Comparison of ENCODE assay signal across 29 cellular contexts in genomic region chr7:99155207-99155606, GRCh38. TPM values are rescaled to one million over a fixed set of nuclear protein-coding genes. Genes with fewer than 3 reads are reported as not detected.
A peak's percentile ranks its signal among the peaks of the same experiment; 100 is the strongest.
DNase-seq lines count a peak whose midpoint lies in the region; ATAC-seq, FAIRE-seq and TF ChIP-seq lines count a peak whose summit lies in the region.
"Had no signal": no experiment of that assay in that cellular context is flagged by ENCODE, and none has a peak within 500 bp of the region (broad histone marks: within the 10 kb centered on the region; RNA-seq: fewer than 3 reads in every experiment).

No MANE protein-coding gene starts in this region.

- TF ChIP-seq EP300 in HepG2 (IDR thresholded peaks at IDR 0.05; ENCODE audit: low read depth in 2 of 2, low read length in 2 of 2) (no peak), HepG2 (CRISPR knock-in tag; IDR thresholded peaks at IDR 0.05; ENCODE audit: borderline replicate concordance) (no peak)

- no peak for TF ChIP-seq RAD21 in HepG2 (CRISPR knock-in tag; IDR thresholded peaks at IDR 0.05)

- H3K9me3 Mint-ChIP-seq in CD14-positive monocyte: peaks cover 0 to 3% (median 0%) of the 10 kb centered on the region in 7 donors
- H3K9me3 Mint-ChIP-seq: activated CD4-positive, alpha-beta memory T cell treated with anti-CD3 and anti-CD28 coated beads, Interleukin-2, amount 10 ng/mL, durations not matched to agents 7 days and 5 days; activated naive CD8-positive, alpha-beta T cell treated with anti-CD3 and anti-CD28 coated beads, Interleukin-2, amount 10 ng/mL, durations not matched to agents 7 days and 5 days had no signal

- peak overlapping the region; percentile 40 to 58 for H3K4me3 Mint-ChIP-seq in CD14-positive monocyte
- H3K4me3 Mint-ChIP-seq: activated CD4-positive, alpha-beta memory T cell treated with anti-CD3 and anti-CD28 coated beads, Interleukin-2, amount 10 ng/mL, durations not matched to agents 7 days and 5 days; activated naive CD8-positive, alpha-beta T cell treated with anti-CD3 and anti-CD28 coated beads, Interleukin-2, amount 10 ng/mL, durations not matched to agents 7 days and 5 days; naive thymus-derived CD4-positive, alpha-beta T cell had no signal

- dilution Hi-C loops in keratinocyte (cut with MboI; ENCODE audit: extremely low pct_ligation_motif_present, low sequenced_read_pairs): no loop called here

- POLR2A ChIA-PET in HepG2 (lab: Yijun Ruan, JAX): no interaction called here

- H3K79me2 ChIP-seq in keratinocyte (ENCODE audit: control insufficient read depth, insufficient read depth, low read length): no peaks in the 10 kb centered on the region
- H3K79me2 ChIP-seq in osteoblast (ENCODE audit: insufficient read depth, low read length): no peaks in the 10 kb centered on the region
- H3K79me2 ChIP-seq in HepG2 (ENCODE audit: insufficient read depth, low read length): no peaks in the 10 kb centered on the region

- FAIRE-seq in keratinocyte (lab: Jason Lieb, UNC) (no peak), HepG2 (lab: Jason Lieb, UNC) (no peak)
- FAIRE-seq: D721Med, TTC549 had no signal

- H3K36me3 ChIP-seq in keratinocyte (ENCODE audit: control insufficient read depth in 2 of 2, extremely low read depth in 1 of 2, insufficient read depth in 2 of 2, low read length in 2 of 2) (no peaks in the 10 kb centered on the region), osteoblast (ENCODE audit: insufficient read depth, low read length) (no peaks in the 10 kb centered on the region), HepG2 (replicated peaks in 1 of 2; ENCODE audit: control insufficient read depth in 1 of 2, insufficient read depth in 2 of 2, low read length in 2 of 2) (no peaks in the 10 kb centered on the region)
- H3K36me3 ChIP-seq: heart left ventricle, MG63, upper lobe of right lung had no signal

- TF ChIP-seq CTCF in CD14-positive monocyte (IDR thresholded peaks at IDR 0.05) (no peak), keratinocyte (optimal IDR thresholded peaks at IDR 0.05 in 1 of 3, IDR thresholded peaks at IDR 0.05 in 1 of 3, conservative IDR thresholded peaks at IDR 0.05 in 1 of 3; ENCODE audit: extremely low read depth in 1 of 3, insufficient read depth in 2 of 3, low read length in 3 of 3) (no peak), osteoblast (IDR thresholded peaks at IDR 0.05; ENCODE audit: extremely low read depth, low read depth, low read length) (no peak), GM13976 (IDR thresholded peaks at IDR 0.05; ENCODE audit: borderline replicate concordance, control extremely low read depth, extremely low read depth, insufficient read depth, missing control alignments) (no peak), HepG2 (CRISPR knock-in tag; IDR thresholded peaks at IDR 0.05) (no peak)

- no peak overlapping the region for H3K27ac ChIP-seq in keratinocyte (ENCODE audit: control insufficient read depth, insufficient read depth, low read length)
- H3K27ac ChIP-seq in osteoblast (ENCODE audit: low read depth, low read length): no peak overlapping the region
- no peak overlapping the region for H3K27ac ChIP-seq in HepG2 (ENCODE audit: extremely low read length, insufficient read depth, low read length)
- H3K27ac ChIP-seq: epithelial cell of prostate, heart left ventricle, upper lobe of right lung had no signal

- DNase-seq in CD14-positive monocyte (ENCODE audit: low spot score): no peak
- peak; percentile 28 for DNase-seq in Kasumi-1 (lab: John Stamatoyannopoulos, UW)
- DNase-seq in OCI-M1 (lab: John Stamatoyannopoulos, UW): peak; percentile 48
- DNase-seq in keratinocyte (ENCODE audit: low read depth, low spot score): no peak
- no peak for DNase-seq in osteoblast (ENCODE audit: insufficient read length, low spot score, missing footprints)
- no peak for DNase-seq in GM13976 (ENCODE audit: low spot score)
- no peak for DNase-seq in HepG2 (ENCODE audit: low spot score)
- DNase-seq: ACHN; activated CD4-positive, alpha-beta memory T cell treated with anti-CD3 and anti-CD28 coated beads, Interleukin-2, amount 10 ng/mL, durations not matched to agents 7 days and 5 days; activated CD4-positive, CD25-positive, alpha-beta regulatory T cell treated with anti-CD3 and anti-CD28 coated beads, Interleukin-2, amount 50 U/mL, for 72 hours; activated effector memory CD4-positive, alpha-beta T cell treated with Interleukin-2 at 50 U/mL for 16 hours; activated naive CD8-positive, alpha-beta T cell treated with anti-CD3 and anti-CD28 coated beads, Interleukin-2, amount 10 ng/mL, durations not matched to agents 7 days and 5 days; C1 segment of cervical spinal cord; cerebellar nuclear complex; EL; heart left ventricle; IMR-90; MG63; naive thymus-derived CD4-positive, alpha-beta T cell; NCI-H146; NCI-H510A treated with DMSO at 0.1 percent for 48 hours; substantia nigra; upper lobe of right lung had no signal

- H3K36me3 Mint-ChIP-seq in CD14-positive monocyte: no peaks in the 10 kb centered on the region
- H3K36me3 Mint-ChIP-seq: activated naive CD8-positive, alpha-beta T cell treated with anti-CD3 and anti-CD28 coated beads, Interleukin-2, amount 10 ng/mL, durations not matched to agents 7 days and 5 days had no signal

- no peaks in the 10 kb centered on the region for H3K9me1 ChIP-seq in keratinocyte (ENCODE audit: control insufficient read depth, extremely low read depth, insufficient read depth, low read length)

- no TSS peak for BruUV-seq in HepG2 (replicated peaks; lab: Mats Ljungman, UMichigan)

- no peak overlapping the region for H3K4me3 ChIP-seq in keratinocyte (ENCODE audit: control insufficient read depth in 2 of 3, extremely low read depth in 1 of 3, insufficient read depth in 2 of 3, low read depth in 1 of 3, low read length in 3 of 3)
- H3K4me3 ChIP-seq in osteoblast (ENCODE audit: insufficient read depth, low read length): no peak overlapping the region
- H3K4me3 ChIP-seq in HepG2 (replicated peaks in 1 of 3; ENCODE audit: insufficient read depth in 1 of 3, low read depth in 2 of 3, low read length in 3 of 3): no peak overlapping the region
- H3K4me3 ChIP-seq: heart left ventricle, MG63, upper lobe of right lung had no signal

- peak overlapping the region; percentile 50 to 90 (median 78) for H3K27ac Mint-ChIP-seq in CD14-positive monocyte
- H3K27ac Mint-ChIP-seq: activated CD4-positive, alpha-beta memory T cell treated with anti-CD3 and anti-CD28 coated beads, Interleukin-2, amount 10 ng/mL, durations not matched to agents 7 days and 5 days; activated naive CD8-positive, alpha-beta T cell treated with anti-CD3 and anti-CD28 coated beads, Interleukin-2, amount 10 ng/mL, durations not matched to agents 7 days and 5 days; naive thymus-derived CD4-positive, alpha-beta T cell had no signal

- peaks cover 17% of the 10 kb centered on the region for H3K4me1 Mint-ChIP-seq in CD14-positive monocyte
- H3K4me1 Mint-ChIP-seq: activated CD4-positive, alpha-beta memory T cell treated with anti-CD3 and anti-CD28 coated beads, Interleukin-2, amount 10 ng/mL, durations not matched to agents 7 days and 5 days; activated naive CD8-positive, alpha-beta T cell treated with anti-CD3 and anti-CD28 coated beads, Interleukin-2, amount 10 ng/mL, durations not matched to agents 7 days and 5 days; naive thymus-derived CD4-positive, alpha-beta T cell had no signal

- H2AFZ ChIP-seq in keratinocyte (ENCODE audit: control insufficient read depth, low read length): peak overlapping the region; percentile 70
- no peak overlapping the region for H2AFZ ChIP-seq in osteoblast (ENCODE audit: low read length)
- H2AFZ ChIP-seq in HepG2 (ENCODE audit: low read length): no peak overlapping the region

- H3K27me3 Mint-ChIP-seq in CD14-positive monocyte (ENCODE audit: low read depth in 3 of 3): peaks cover 0 to 1% (median 0%) of the 10 kb centered on the region in 3 donors

- WGBS in HepG2 (ENCODE audit: low lambda C conversion rate): 13% methylated on average over 1 of the region's 1 CpG

- intact Hi-C loops in CD14-positive monocyte (cut with micrococcal nuclease) (no loop called here), HepG2 (cut with micrococcal nuclease; ENCODE audit: unreplicated experiment) (no loop called here)

- CTCF ChIA-PET in HepG2 (lab: Yijun Ruan, JAX; ENCODE audit: low intra/inter-chr PET ratio, low total read pairs): no interaction called here

- H3K9ac ChIP-seq in keratinocyte (ENCODE audit: control insufficient read depth, extremely low read depth, insufficient read depth, low read length): no peak overlapping the region
- no peak overlapping the region for H3K9ac ChIP-seq in HepG2 (ENCODE audit: insufficient read depth, low read depth, low read length)

- H3K27me3 ChIP-seq in keratinocyte (ENCODE audit: control insufficient read depth, extremely low read depth, insufficient read depth, low read length) (no peaks in the 10 kb centered on the region), osteoblast (ENCODE audit: insufficient read depth, low read length) (peaks cover 5% of the 10 kb centered on the region), HepG2 (ENCODE audit: control insufficient read depth in 1 of 2, insufficient read depth in 2 of 2, low read length in 2 of 2) (no peaks in the 10 kb centered on the region)
- H3K27me3 ChIP-seq: heart left ventricle, MG63, upper lobe of right lung had no signal

- H4K20me1 ChIP-seq in keratinocyte (ENCODE audit: control insufficient read depth, extremely low read depth, insufficient read depth, low read length) (no peaks in the 10 kb centered on the region), osteoblast (ENCODE audit: insufficient read depth, low read length) (no peaks in the 10 kb centered on the region), HepG2 (ENCODE audit: insufficient read depth, low read length) (no peaks in the 10 kb centered on the region)

- H3K9me3 ChIP-seq in keratinocyte (ENCODE audit: control insufficient read depth, low read depth, low read length): no peaks in the 10 kb centered on the region
- no peaks in the 10 kb centered on the region for H3K9me3 ChIP-seq in osteoblast (ENCODE audit: low read depth, low read length)
- H3K9me3 ChIP-seq in HepG2 (ENCODE audit: low read length): no peaks in the 10 kb centered on the region
- H3K9me3 ChIP-seq: heart left ventricle, MG63, upper lobe of right lung had no signal

- TF ChIP-seq POLR2A in HepG2 (IDR thresholded peaks at IDR 0.05; ENCODE audit: insufficient read depth in 1 of 2, low read depth in 2 of 2, low read length in 2 of 2): no peak

- ATAC-seq in HG03025 (IDR thresholded peaks at IDR 0.05; ENCODE audit: low FRiP score, unreplicated experiment): no peak
- no peak for ATAC-seq in HepG2
- ATAC-seq: heart left ventricle; naive thymus-derived CD4-positive, alpha-beta T cell; upper lobe of right lung had no signal

- in situ Hi-C loops in GM13976 (cut with MboI; ENCODE audit: low sequenced_read_pairs, unreplicated experiment): no loop called here
- in situ Hi-C loops in HepG2 (cut with HindIII; ENCODE audit: extremely low pct_ligation_motif_present, low pct_unique_long_range_greater_than_20kb): no loop called here

- H3K4me2 ChIP-seq in keratinocyte (ENCODE audit: control insufficient read depth, extremely low read depth, insufficient read depth, low read depth, low read length): no peak overlapping the region
- no peak overlapping the region for H3K4me2 ChIP-seq in osteoblast (ENCODE audit: insufficient read depth, low read length)
- no peak overlapping the region for H3K4me2 ChIP-seq in HepG2 (ENCODE audit: low read depth, low read length)

- no peaks in the 10 kb centered on the region for H3K4me1 ChIP-seq in keratinocyte (ENCODE audit: control insufficient read depth, extremely low read depth, insufficient read depth, low read length)
- no peaks in the 10 kb centered on the region for H3K4me1 ChIP-seq in osteoblast (ENCODE audit: insufficient read depth, low read length)
- H3K4me1 ChIP-seq in HepG2 (ENCODE audit: insufficient read depth, low read length): no peaks in the 10 kb centered on the region
- H3K4me1 ChIP-seq: upper lobe of right lung had no signal

RNA-seq across cellular contexts. Expression of gene SMURF1, which starts 11.3 kb away (rescaled TPM):
- polyA plus RNA-seq in CD14-positive monocyte (1 to 10 TPM in 1 of 2 donors, under 1 TPM in 1; 0.48 to 1.6 TPM), keratinocyte (20.7 to 32.3 TPM (median 22.2 TPM) in 3 replicates), HepG2 (2011; rRNA removed) (8.3 and 8.7 TPM in 2 replicates)
- 47.9 TPM for polyA plus RNA-seq in keratinocyte (2011; ENCODE audit: low read depth)
- polyA plus RNA-seq in keratinocyte (2011; cell fraction: cytosol; rRNA removed): 20.3 and 25.4 TPM in 2 replicates
- 50.8 and 56.0 TPM in 2 replicates for polyA plus RNA-seq in keratinocyte (2011; cell fraction: nucleus; rRNA removed)
- 26.2 and 27.9 TPM in 2 replicates for polyA plus RNA-seq in keratinocyte (2012; ENCODE audit: low replicate concordance)
- 20.0 to 37.9 TPM (median 28.4 TPM) in 3 replicates for polyA minus RNA-seq in keratinocyte
- 15.5 TPM for polyA minus RNA-seq in keratinocyte (2011; cell fraction: cytosol; rRNA and poly(A)+ RNA removed)
- 26.2 and 54.6 TPM in 2 replicates for polyA minus RNA-seq in keratinocyte (2011; cell fraction: nucleus; rRNA and poly(A)+ RNA removed)
- total RNA-seq in osteoblast (20.6 and 23.5 TPM in 2 replicates), HepG2 (2016; rRNA removed; fragmentation: Illumina TruSeq; extraction: Trizol) (11.1 and 12.0 TPM in 2 replicates)
- total RNA-seq in HepG2 (2016; cell fraction: cytosol; rRNA removed; fragmentation: Illumina TruSeq; extraction: Trizol; ENCODE audit: low read depth): 2.3 and 2.9 TPM in 2 replicates
- 8.8 and 11.5 TPM in 2 replicates for total RNA-seq in HepG2 (2016; cell fraction: insoluble cytoplasmic fraction; rRNA removed; fragmentation: Illumina TruSeq; extraction: Trizol)
- total RNA-seq in HepG2 (2016; cell fraction: membrane; rRNA removed; fragmentation: Illumina TruSeq; extraction: Trizol): 6.2 and 6.6 TPM in 2 replicates
- 8.5 and 10.7 TPM in 2 replicates for total RNA-seq in HepG2 (2016; cell fraction: nucleus; rRNA removed; fragmentation: Illumina TruSeq; extraction: Trizol)
- 4.6 and 5.6 TPM in 2 replicates for polyA plus RNA-seq in HepG2 (2011; cell fraction: cytosol; rRNA removed)
- polyA plus RNA-seq in HepG2 (2011; cell fraction: nucleus; rRNA removed): 13.6 and 15.4 TPM in 2 replicates
- polyA plus RNA-seq in HepG2 (2012): 10.1 and 10.6 TPM in 2 replicates
- 0.75 and 0.81 TPM in 2 replicates for polyA plus RNA-seq in HepG2 (2016; cell fraction: cytosol; fragmentation: Illumina TruSeq; extraction: Trizol; ENCODE audit: low read depth)
- polyA plus RNA-seq in HepG2 (2016; cell fraction: insoluble cytoplasmic fraction; fragmentation: Illumina TruSeq; extraction: Trizol; ENCODE audit: low read depth): 7.6 and 8.8 TPM in 2 replicates
- 1.8 and 2.7 TPM in 2 replicates for polyA plus RNA-seq in HepG2 (2016; cell fraction: membrane; fragmentation: Illumina TruSeq; extraction: Trizol; ENCODE audit: low read depth)
- polyA plus RNA-seq in HepG2 (2016; cell fraction: nucleus; fragmentation: Illumina TruSeq; extraction: Trizol; ENCODE audit: insufficient read depth, low read depth): 15.0 and 17.6 TPM in 2 replicates
- polyA minus RNA-seq in HepG2 (2011; rRNA and poly(A)+ RNA removed; ENCODE audit: low replicate concordance): 9.8 and 14.1 TPM in 2 replicates
- polyA minus RNA-seq in HepG2 (2011; cell fraction: cytosol; rRNA and poly(A)+ RNA removed): 5.8 and 6.4 TPM in 2 replicates
- 13.4 and 14.2 TPM in 2 replicates for polyA minus RNA-seq in HepG2 (2011; cell fraction: nucleus; rRNA and poly(A)+ RNA removed)

RNA-seq across cellular contexts. Expression of gene KPNA7, which starts 52.7 kb away (rescaled TPM):
- polyA plus RNA-seq in CD14-positive monocyte (not detected), keratinocyte (0.21 to 0.50 TPM (median 0.39 TPM) in 3 replicates), HepG2 (2011; rRNA removed) (0.36 and 0.55 TPM in 2 replicates)
- 0.71 TPM for polyA plus RNA-seq in keratinocyte (2011; ENCODE audit: low read depth)
- polyA plus RNA-seq in keratinocyte (2011; cell fraction: cytosol; rRNA removed): 0.31 and 0.41 TPM in 2 replicates
- 0.36 and 0.51 TPM in 2 replicates for polyA plus RNA-seq in keratinocyte (2011; cell fraction: nucleus; rRNA removed)
- polyA plus RNA-seq in keratinocyte (2012; ENCODE audit: low replicate concordance): 0.26 and 1.2 TPM in 2 replicates
- 0.19 to 0.82 TPM in 2 of 3 replicates, not detected in the other for polyA minus RNA-seq in keratinocyte
- polyA minus RNA-seq in keratinocyte (2011; cell fraction: cytosol; rRNA and poly(A)+ RNA removed): not detected
- 0.32 TPM in 1 of 2 replicates, not detected in the other for polyA minus RNA-seq in keratinocyte (2011; cell fraction: nucleus; rRNA and poly(A)+ RNA removed)
- total RNA-seq in osteoblast (not detected in 2 replicates), HepG2 (2016; rRNA removed; fragmentation: Illumina TruSeq; extraction: Trizol) (0.09 TPM in 1 of 2 replicates, not detected in the other)
- total RNA-seq in HepG2 (2016; cell fraction: cytosol; rRNA removed; fragmentation: Illumina TruSeq; extraction: Trizol; ENCODE audit: low read depth): not detected in 2 replicates
- 0.15 TPM in 1 of 2 replicates, not detected in the other for total RNA-seq in HepG2 (2016; cell fraction: insoluble cytoplasmic fraction; rRNA removed; fragmentation: Illumina TruSeq; extraction: Trizol)
- 0.12 TPM in 1 of 2 replicates, not detected in the other for total RNA-seq in HepG2 (2016; cell fraction: membrane; rRNA removed; fragmentation: Illumina TruSeq; extraction: Trizol)
- not detected in 2 replicates for total RNA-seq in HepG2 (2016; cell fraction: nucleus; rRNA removed; fragmentation: Illumina TruSeq; extraction: Trizol)
- polyA plus RNA-seq in HepG2 (2011; cell fraction: cytosol; rRNA removed): 0.25 and 0.40 TPM in 2 replicates
- polyA plus RNA-seq in HepG2 (2011; cell fraction: nucleus; rRNA removed): 0.32 and 0.42 TPM in 2 replicates
- polyA plus RNA-seq in HepG2 (2012): 0.38 TPM in 1 of 2 replicates, not detected in the other
- polyA plus RNA-seq in HepG2 (2016; cell fraction: cytosol; fragmentation: Illumina TruSeq; extraction: Trizol; ENCODE audit: low read depth): 0.08 and 0.12 TPM in 2 replicates
- polyA plus RNA-seq in HepG2 (2016; cell fraction: insoluble cytoplasmic fraction; fragmentation: Illumina TruSeq; extraction: Trizol; ENCODE audit: low read depth): 0.31 TPM in 1 of 2 replicates, not detected in the other
- polyA plus RNA-seq in HepG2 (2016; cell fraction: membrane; fragmentation: Illumina TruSeq; extraction: Trizol; ENCODE audit: low read depth): 0.10 and 0.12 TPM in 2 replicates
- polyA plus RNA-seq in HepG2 (2016; cell fraction: nucleus; fragmentation: Illumina TruSeq; extraction: Trizol; ENCODE audit: insufficient read depth, low read depth): not detected in 2 replicates
- polyA minus RNA-seq in HepG2 (2011; rRNA and poly(A)+ RNA removed; ENCODE audit: low replicate concordance): 0.42 and 0.82 TPM in 2 replicates
- 0.35 TPM in 1 of 2 replicates, not detected in the other for polyA minus RNA-seq in HepG2 (2011; cell fraction: cytosol; rRNA and poly(A)+ RNA removed)
- 0.62 and 0.64 TPM in 2 replicates for polyA minus RNA-seq in HepG2 (2011; cell fraction: nucleus; rRNA and poly(A)+ RNA removed)
- total RNA-seq: activated CD4-positive, alpha-beta memory T cell treated with anti-CD3 and anti-CD28 coated beads, Interleukin-2, amount 10 ng/mL, durations not matched to agents 7 days and 5 days; activated naive CD8-positive, alpha-beta T cell treated with anti-CD3 and anti-CD28 coated beads, Interleukin-2, amount 10 ng/mL, durations not matched to agents 7 days and 5 days; fibroblast of villous mesenchyme; heart left ventricle; IMR-90; naive thymus-derived CD4-positive, alpha-beta T cell; omental fat pad had no signal
- polyA plus RNA-seq: heart left ventricle; IMR-90; naive thymus-derived CD4-positive, alpha-beta T cell had no signal

Comparison
In these comparisons a context has a peak if more than half of its experiments do, and no peak if none do; other contexts are left out.
1. DNase-seq: peak in Kasumi-1 (2 of 2) and OCI-M1 (single experiment); none in CD14-positive monocyte (single experiment), keratinocyte (single experiment), osteoblast (single experiment), GM13976 (single experiment) and HepG2 (single experiment).